In the genomic region with DNA sequence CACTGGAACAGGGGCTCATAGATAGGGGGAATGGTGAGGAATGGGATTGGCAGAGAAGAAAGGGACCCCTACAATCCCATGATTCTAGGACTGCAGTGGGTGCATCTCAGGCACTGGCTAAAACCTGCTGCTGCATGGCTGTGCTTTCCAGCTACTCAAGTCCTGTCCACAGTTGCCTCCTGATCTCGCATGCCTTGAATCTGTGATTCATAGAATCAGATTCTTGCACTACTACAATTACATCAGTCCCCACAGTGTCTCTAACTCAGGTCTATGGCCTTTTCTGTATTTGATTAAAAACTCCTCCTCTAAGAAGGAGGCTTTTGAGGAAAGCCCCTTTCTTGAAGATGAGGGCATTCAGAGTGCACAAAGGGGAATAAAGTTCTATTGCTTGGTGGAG, we compare ENCODE assay signal across 14 cellular contexts.
"Had no signal": no experiment of that assay in that cellular context is flagged by ENCODE, and none has a peak within 500 bp of the region (broad histone marks: within the 10 kb centered on the region; RNA-seq: fewer than 3 reads in every experiment).

No MANE protein-coding gene starts in this region.

- H3K4me3 ChIP-seq: dorsolateral prefrontal cortex, lower lobe of right lung, right atrium auricular region, SK-N-MC, smooth muscle cell, tibial nerve had no signal

- H3K4me1 ChIP-seq: lower lobe of right lung, right atrium auricular region, tibial nerve had no signal

- H3K27ac ChIP-seq: brain microvascular endothelial cell, lower lobe of right lung, right atrium auricular region, SK-N-MC, tibial nerve had no signal

- ATAC-seq: lower lobe of right lung; naive thymus-derived CD4-positive, alpha-beta T cell; stimulated activated memory B cell treated with anti-CD40 and anti-IgM and Interleukin-4, amounts not matched to agents 10 μg/mL and 1 μg/mL and 100 μg/mL, for 72 hours; WTC11 had no signal

- H3K9me3 ChIP-seq: lower lobe of right lung, right atrium auricular region, tibial nerve had no signal

- H3K27me3 ChIP-seq: brain microvascular endothelial cell, dorsolateral prefrontal cortex, right atrium auricular region, tibial nerve had no signal

- H3K4me2 ChIP-seq: smooth muscle cell had no signal

- DNase-seq: activated CD4-positive, alpha-beta T cell treated with anti-CD3 and anti-CD28 coated beads for 48 hours; activated naive CD4-positive, alpha-beta T cell treated with anti-CD3 and anti-CD28 coated beads for 36 hours; brain microvascular endothelial cell; dorsolateral prefrontal cortex; hippocampal formation; lower lobe of right lung; naive thymus-derived CD4-positive, alpha-beta T cell; posterior cingulate gyrus had no signal

- H3K36me3 ChIP-seq: brain microvascular endothelial cell, lower lobe of right lung, right atrium auricular region, tibial nerve had no signal
